ENCODE assay signal across 8 cellular contexts in genomic region chr19:40603719-40604646, GRCh38. TPM values are rescaled to one million over a fixed set of nuclear protein-coding genes. Genes with fewer than 3 reads are reported as not detected.
DNase-seq lines count a peak whose midpoint lies in the region; ATAC-seq and TF ChIP-seq lines count a peak whose summit lies in the region.

No MANE protein-coding gene starts in this region.

- H3K4me3 ChIP-seq in epithelial cell of proximal tubule (ENCODE audit: low read depth, low read length) = peak overlapping the region; percentile 60

- peak; percentile 91 for DNase-seq in COR-L47 (lab: John Stamatoyannopoulos, UW)
- DNase-seq in HuH-7 (ENCODE audit: low spot score) = peak; percentile 99
- DNase-seq in OCI-M2 (lab: John Stamatoyannopoulos, UW; ENCODE audit: unreplicated experiment) = peak; percentile 95
- peak; percentile 94 for DNase-seq in activated T-cell treated with anti-CD3 and anti-CD28 coated beads for 48 hours (ENCODE audit: low read depth)
- peak; percentile 72 for DNase-seq in epithelial cell of proximal tubule (ENCODE audit: low read depth)
- peak; percentile 98 for DNase-seq in mucosa of gallbladder (ENCODE audit: low spot score)
- peak; percentile 92 for DNase-seq in stimulated activated CD8-positive, alpha-beta memory T cell treated with anti-CD3 and anti-CD28 coated beads, Interleukin-4, amount 100 ng/mL, for 24 hours (ENCODE audit: low read depth)

- peak; percentile 73 for ATAC-seq in GM21447 (IDR thresholded peaks at IDR 0.05; ENCODE audit: unreplicated experiment)

- TF ChIP-seq CTCF in epithelial cell of proximal tubule (conservative IDR thresholded peaks at IDR 0.05; ENCODE audit: low read depth, low read length) = no peak

RNA-seq across cellular contexts. Expression of gene LTBP4, which starts 2.8 kb away (rescaled TPM):
- total RNA-seq in epithelial cell of proximal tubule (24.4 and 149 TPM in 2 replicates), mucosa of gallbladder (225 TPM)

RNA-seq across cellular contexts. Expression of gene SHKBP1, which starts 27.3 kb away (rescaled TPM):
- total RNA-seq in epithelial cell of proximal tubule (108 and 113 TPM in 2 replicates), mucosa of gallbladder (80.9 TPM)

Comparison
In these comparisons a context has a peak if more than half of its experiments do, and no peak if none do; other contexts are left out.
1. Peak in every context shown above with its lines: DNase-seq, ATAC-seq and H3K4me3 ChIP-seq.